In genomic region chr2:111122631-111123421, GRCh38 we compare ENCODE assay signal across 1 cellular context.
TF ChIP-seq lines count a peak whose summit lies in the region.

No MANE protein-coding gene starts in this region.

TF ChIP-seq in GM12878, 131 proteins besides CTCF, POLR2A, EP300 and RAD21 (continued from another document and continues in another):
- TF ChIP-seq, protein P1, sequence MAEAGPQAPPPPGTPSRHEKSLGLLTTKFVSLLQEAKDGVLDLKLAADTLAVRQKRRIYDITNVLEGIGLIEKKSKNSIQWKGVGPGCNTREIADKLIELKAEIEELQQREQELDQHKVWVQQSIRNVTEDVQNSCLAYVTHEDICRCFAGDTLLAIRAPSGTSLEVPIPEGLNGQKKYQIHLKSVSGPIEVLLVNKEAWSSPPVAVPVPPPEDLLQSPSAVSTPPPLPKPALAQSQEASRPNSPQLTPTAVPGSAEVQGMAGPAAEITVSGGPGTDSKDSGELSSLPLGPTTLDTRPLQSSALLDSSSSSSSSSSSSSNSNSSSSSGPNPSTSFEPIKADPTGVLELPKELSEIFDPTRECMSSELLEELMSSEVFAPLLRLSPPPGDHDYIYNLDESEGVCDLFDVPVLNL (IDR thresholded peaks at IDR 0.05; ENCODE audit: low read depth, low read length): no peak
- TF ChIP-seq HCFC1 (IDR thresholded peaks at IDR 0.05; ENCODE audit: low read length) (no peak), SPI1 (IDR thresholded peaks at IDR 0.05; ENCODE audit: borderline replicate concordance, insufficient read depth, low read depth, low read length) (no peak), ZNF274 (IDR thresholded peaks at IDR 0.05; ENCODE audit: insufficient read depth, insufficient read length) (no peak), TAF1 (IDR thresholded peaks at IDR 0.05; ENCODE audit: borderline replicate concordance, low read depth, low read length) (no peak), BACH1 (IDR thresholded peaks at IDR 0.05; ENCODE audit: borderline replicate concordance) (0 out of 2 replicates have a peak, but pooled peaks have one; percentile 8), CEBPZ (IDR thresholded peaks at IDR 0.05; ENCODE audit: low read depth, low read length) (no peak), STAT3 (IDR thresholded peaks at IDR 0.05; ENCODE audit: low read depth, low read length) (no peak), ESRRA (IDR thresholded peaks at IDR 0.05; ENCODE audit: low read length) (no peak), NFIC (IDR thresholded peaks at IDR 0.05; ENCODE audit: low read depth, low read length) (no peak), USF1 (IDR thresholded peaks at IDR 0.05; ENCODE audit: borderline replicate concordance, extremely low read length, insufficient read depth, low read depth, low read length) (no peak), REST (IDR thresholded peaks at IDR 0.05; ENCODE audit: low read depth, low read length) (no peak), ATF7 (IDR thresholded peaks at IDR 0.05; ENCODE audit: low read depth) (no peak), BHLHE40 (IDR thresholded peaks at IDR 0.05; ENCODE audit: borderline replicate concordance in 1 of 2, low read depth in 2 of 2, low read length in 1 of 2) (peak in 1 of 2 experiments; percentile 0; a peak in 1 of 4 replicates), FOXM1 (IDR thresholded peaks at IDR 0.05; ENCODE audit: low read depth, low read length) (no peak), POLR2AphosphoS2 (IDR thresholded peaks at IDR 0.05; ENCODE audit: low read depth, low read length) (no peak), ZBTB33 (IDR thresholded peaks at IDR 0.05) (no peak), NR2F1 (conservative IDR thresholded peaks at IDR 0.05) (peak; percentile 16; the same call in 1 of the 2 replicates), BMI1 (IDR thresholded peaks at IDR 0.05; ENCODE audit: borderline replicate concordance) (no peak), IRF4 (IDR thresholded peaks at IDR 0.05; ENCODE audit: low read depth, low read length) (no peak), MYB (IDR thresholded peaks at IDR 0.05; ENCODE audit: borderline replicate concordance, low read depth, low read length) (no peak), JUNB (IDR thresholded peaks at IDR 0.05) (no peak), MTA2 (IDR thresholded peaks at IDR 0.05; ENCODE audit: low read depth) (no peak), WRNIP1 (IDR thresholded peaks at IDR 0.05; ENCODE audit: borderline replicate concordance, low read depth, low read length) (no peak), NFXL1 (IDR thresholded peaks at IDR 0.05; ENCODE audit: borderline replicate concordance) (no peak), ZNF217 (IDR thresholded peaks at IDR 0.05) (no peak), PBX3 (IDR thresholded peaks at IDR 0.05; ENCODE audit: insufficient replicate concordance, low read depth, low read length) (no peak), ZBED1 (IDR thresholded peaks at IDR 0.05; ENCODE audit: borderline replicate concordance) (no peak), STAT1 (conservative IDR thresholded peaks at IDR 0.05) (no peak), EZH2 (IDR thresholded peaks at IDR 0.05; ENCODE audit: borderline replicate concordance, control insufficient read depth, low read depth, low read length) (no peak), SKIL (IDR thresholded peaks at IDR 0.05; ENCODE audit: low read depth, poor library complexity, severe bottlenecking) (no peak), MXI1 (IDR thresholded peaks at IDR 0.05; ENCODE audit: low read depth, low read length) (0 out of 2 replicates have a peak, but pooled peaks have one; percentile 4), SMARCA5 (IDR thresholded peaks at IDR 0.05) (0 out of 2 replicates have a peak, but pooled peaks have one; percentile 56), NFYA (IDR thresholded peaks at IDR 0.05; ENCODE audit: borderline replicate concordance, low read depth, low read length) (no peak), ZNF207 (IDR thresholded peaks at IDR 0.05; ENCODE audit: borderline replicate concordance) (no peak), FOXK2 (IDR thresholded peaks at IDR 0.05) (no peak), MYC (IDR thresholded peaks at IDR 0.05; ENCODE audit: insufficient read depth, insufficient read length, insufficient replicate concordance, low read length, severe bottlenecking) (no peak), SMAD1 (IDR thresholded peaks at IDR 0.05; ENCODE audit: low read depth, partially characterized antibody) (no peak), ZNF622 (IDR thresholded peaks at IDR 0.05) (no peak), HDAC6 (IDR thresholded peaks at IDR 0.05; ENCODE audit: unreplicated experiment) (no peak), CBFB (IDR thresholded peaks at IDR 0.05; ENCODE audit: low read depth) (no peak), LARP7 (IDR thresholded peaks at IDR 0.05) (peak; percentile 68)
- TF ChIP-seq, protein P2, sequence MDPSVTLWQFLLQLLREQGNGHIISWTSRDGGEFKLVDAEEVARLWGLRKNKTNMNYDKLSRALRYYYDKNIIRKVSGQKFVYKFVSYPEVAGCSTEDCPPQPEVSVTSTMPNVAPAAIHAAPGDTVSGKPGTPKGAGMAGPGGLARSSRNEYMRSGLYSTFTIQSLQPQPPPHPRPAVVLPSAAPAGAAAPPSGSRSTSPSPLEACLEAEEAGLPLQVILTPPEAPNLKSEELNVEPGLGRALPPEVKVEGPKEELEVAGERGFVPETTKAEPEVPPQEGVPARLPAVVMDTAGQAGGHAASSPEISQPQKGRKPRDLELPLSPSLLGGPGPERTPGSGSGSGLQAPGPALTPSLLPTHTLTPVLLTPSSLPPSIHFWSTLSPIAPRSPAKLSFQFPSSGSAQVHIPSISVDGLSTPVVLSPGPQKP (IDR thresholded peaks at IDR 0.05; ENCODE audit: low read depth, low read length): no peak
- TF ChIP-seq, protein P3, sequence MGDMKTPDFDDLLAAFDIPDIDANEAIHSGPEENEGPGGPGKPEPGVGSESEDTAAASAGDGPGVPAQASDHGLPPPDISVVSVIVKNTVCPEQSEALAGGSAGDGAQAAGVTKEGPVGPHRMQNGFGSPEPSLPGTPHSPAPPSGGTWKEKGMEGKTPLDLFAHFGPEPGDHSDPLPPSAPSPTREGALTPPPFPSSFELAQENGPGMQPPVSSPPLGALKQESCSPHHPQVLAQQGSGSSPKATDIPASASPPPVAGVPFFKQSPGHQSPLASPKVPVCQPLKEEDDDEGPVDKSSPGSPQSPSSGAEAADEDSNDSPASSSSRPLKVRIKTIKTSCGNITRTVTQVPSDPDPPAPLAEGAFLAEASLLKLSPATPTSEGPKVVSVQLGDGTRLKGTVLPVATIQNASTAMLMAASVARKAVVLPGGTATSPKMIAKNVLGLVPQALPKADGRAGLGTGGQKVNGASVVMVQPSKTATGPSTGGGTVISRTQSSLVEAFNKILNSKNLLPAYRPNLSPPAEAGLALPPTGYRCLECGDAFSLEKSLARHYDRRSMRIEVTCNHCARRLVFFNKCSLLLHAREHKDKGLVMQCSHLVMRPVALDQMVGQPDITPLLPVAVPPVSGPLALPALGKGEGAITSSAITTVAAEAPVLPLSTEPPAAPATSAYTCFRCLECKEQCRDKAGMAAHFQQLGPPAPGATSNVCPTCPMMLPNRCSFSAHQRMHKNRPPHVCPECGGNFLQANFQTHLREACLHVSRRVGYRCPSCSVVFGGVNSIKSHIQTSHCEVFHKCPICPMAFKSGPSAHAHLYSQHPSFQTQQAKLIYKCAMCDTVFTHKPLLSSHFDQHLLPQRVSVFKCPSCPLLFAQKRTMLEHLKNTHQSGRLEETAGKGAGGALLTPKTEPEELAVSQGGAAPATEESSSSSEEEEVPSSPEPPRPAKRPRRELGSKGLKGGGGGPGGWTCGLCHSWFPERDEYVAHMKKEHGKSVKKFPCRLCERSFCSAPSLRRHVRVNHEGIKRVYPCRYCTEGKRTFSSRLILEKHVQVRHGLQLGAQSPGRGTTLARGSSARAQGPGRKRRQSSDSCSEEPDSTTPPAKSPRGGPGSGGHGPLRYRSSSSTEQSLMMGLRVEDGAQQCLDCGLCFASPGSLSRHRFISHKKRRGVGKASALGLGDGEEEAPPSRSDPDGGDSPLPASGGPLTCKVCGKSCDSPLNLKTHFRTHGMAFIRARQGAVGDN (IDR thresholded peaks at IDR 0.05): 0 out of 2 replicates have a peak, but pooled peaks have one; percentile 3
